Comparison of ENCODE assay signal across 8 cellular contexts in genomic region chr6:125753218-125753936, GRCh38. TPM values are rescaled to one million over a fixed set of nuclear protein-coding genes. Genes with fewer than 3 reads are reported as not detected.
DNase-seq lines count a peak whose midpoint lies in the region; ATAC-seq and TF ChIP-seq lines count a peak whose summit lies in the region.

No MANE protein-coding gene starts in this region.

- H3K27ac ChIP-seq in endodermal cell (ENCODE audit: low read depth, low read length) = no peak overlapping the region

- H3K4me1 Mint-ChIP-seq in endodermal cell = peaks cover 26% of the 10 kb centered on the region

- TF ChIP-seq CTCF in GM10248 (IDR thresholded peaks at IDR 0.05; ENCODE audit: control extremely low read depth, extremely low read depth, low read depth, missing control alignments) = peak; percentile 24
- TF ChIP-seq CTCF in endodermal cell (conservative IDR thresholded peaks at IDR 0.05) = peak; percentile 77

- H3K4me1 ChIP-seq in endodermal cell (ENCODE audit: control insufficient read depth, insufficient read depth, low read length) = no peaks in the 10 kb centered on the region

- no peak overlapping the region for H3K4me3 ChIP-seq in endodermal cell (ENCODE audit: low read length)

- no peak overlapping the region for H3K4me3 Mint-ChIP-seq in endodermal cell

- no peaks in the 10 kb centered on the region for H3K9me3 ChIP-seq in endodermal cell (ENCODE audit: control insufficient read depth, low read length)

- DNase-seq in GM10248 (ENCODE audit: extremely low spot score) (no peak), NCI-H2227 (lab: John Stamatoyannopoulos, UW; ENCODE audit: unreplicated experiment) (peak; percentile 21), endodermal cell (no peak), pons (ENCODE audit: low spot score) (peak; percentile 75), NCI-H1436 treated with DMSO at 0.1 percent for 48 hours (lab: John Stamatoyannopoulos, UW) (no peak)

- H3K36me3 ChIP-seq in endodermal cell (ENCODE audit: control insufficient read depth, insufficient read depth, low read length) = no peaks in the 10 kb centered on the region

- ATAC-seq in GM18517 (IDR thresholded peaks at IDR 0.05; ENCODE audit: unreplicated experiment) (no peak), GM19463 (IDR thresholded peaks at IDR 0.05; ENCODE audit: unreplicated experiment) (no peak), GM18505 (IDR thresholded peaks at IDR 0.05; ENCODE audit: unreplicated experiment) (no peak)

- peaks cover 15% of the 10 kb centered on the region for H3K27me3 Mint-ChIP-seq in endodermal cell (ENCODE audit: insufficient read depth)

- 20 to 50% methylated on average over 1 to 5 of the region's 5 CpGs for WGBS in endodermal cell (ENCODE audit: insufficient coverage in 1 of 2, insufficient read length in 1 of 2), 2 experiments

- POLR2A ChIA-PET in GM10248 (lab: Yijun Ruan, JAX) = interaction anchor here (0.5 kb wide), 1 partner anchor 35 kb away, joined by 4 read pairs; no protein-coding TSS in a partner anchor

- no peaks in the 10 kb centered on the region for H3K9me3 Mint-ChIP-seq in endodermal cell

- no peak overlapping the region for H3K9ac ChIP-seq in endodermal cell (ENCODE audit: extremely low read depth, low read length, poor library complexity, severe bottlenecking)

- CTCF ChIA-PET in GM10248 (lab: Yijun Ruan, JAX) = interaction anchor here (0.7 to 18.0 kb wide), 19 partner anchors 8 to 473 kb away, joined by 3 to 318 read pairs (median 5); no protein-coding TSS in a partner anchor

- H3K36me3 Mint-ChIP-seq in endodermal cell (ENCODE audit: low read depth) = peaks cover 6% of the 10 kb centered on the region

- H3K27me3 ChIP-seq in endodermal cell (ENCODE audit: control insufficient read depth, insufficient read depth, low read length, poor library complexity, severe bottlenecking) = peaks cover 29% of the 10 kb centered on the region

- H3K27ac Mint-ChIP-seq in endodermal cell = no peak overlapping the region

- no peak for TF ChIP-seq POLR2A in GM18505 (IDR thresholded peaks at IDR 0.05; ENCODE audit: borderline replicate concordance, extremely low read depth, insufficient read depth, insufficient read length)

RNA-seq across cellular contexts. Expression of gene HEY2, which starts 3.9 kb away (rescaled TPM):
- total RNA-seq in endodermal cell = 1 to 10 TPM; 2.3 to 4.3 TPM
- polyA plus RNA-seq in endodermal cell (2013, experiment 1 of 2) = 2.2 TPM
- 2.6 TPM for polyA plus RNA-seq in endodermal cell (2013, experiment 2 of 2)

RNA-seq across cellular contexts. Expression of gene NCOA7, which starts 37.4 kb away (rescaled TPM):
- 10 to 100 TPM; 11.4 to 15.2 TPM for total RNA-seq in endodermal cell
- polyA plus RNA-seq in endodermal cell (2013, experiment 1 of 2) = 3.5 TPM
- 4.6 TPM for polyA plus RNA-seq in endodermal cell (2013, experiment 2 of 2)

Comparison
In these comparisons a context has a peak if more than half of its experiments do, and no peak if none do; other contexts are left out.
1. DNase-seq: peak in NCI-H2227 (single experiment) and pons (single experiment); none in GM10248 (single experiment), endodermal cell (single experiment) and NCI-H1436 treated with DMSO at 0.1 percent for 48 hours (single experiment).